In genomic region chr3:188067932-188068331, GRCh38 we compare ENCODE assay signal across 15 cellular contexts.
DNase-seq lines count a peak whose midpoint lies in the region; ATAC-seq and TF ChIP-seq lines count a peak whose summit lies in the region.
"Had no signal": no experiment of that assay in that cellular context is flagged by ENCODE, and none has a peak within 500 bp of the region (broad histone marks: within the 10 kb centered on the region; RNA-seq: fewer than 3 reads in every experiment).

No MANE protein-coding gene starts in this region.

- peak; percentile 86 for ATAC-seq in RWPE2 (ENCODE audit: low read depth)
- no peak for ATAC-seq in HG03095 (IDR thresholded peaks at IDR 0.05; ENCODE audit: unreplicated experiment)
- ATAC-seq in GM19395 (IDR thresholded peaks at IDR 0.05; ENCODE audit: unreplicated experiment): no peak
- ATAC-seq: gastroesophageal sphincter; stimulated activated naive CD8-positive, alpha-beta T cell treated with anti-CD3 and anti-CD28 coated beads, Interleukin-15, Interleukin-2, amounts not matched to agents 100 U/mL and 50 U/mL, for 24 hours had no signal

- no peaks in the 10 kb centered on the region for H3K27me3 ChIP-seq in RWPE2 (ENCODE audit: insufficient read depth, poor library complexity, severe bottlenecking)
- no peaks in the 10 kb centered on the region for H3K27me3 ChIP-seq in fibroblast of lung (ENCODE audit: control insufficient read depth, insufficient read depth, low read length)
- H3K27me3 ChIP-seq: gastroesophageal sphincter had no signal

- H3K79me2 ChIP-seq in fibroblast of lung (ENCODE audit: control insufficient read depth, insufficient read depth, low read length): no peaks in the 10 kb centered on the region

- no peak overlapping the region for H2AFZ ChIP-seq in fibroblast of lung (ENCODE audit: low read length)

- H3K36me3 ChIP-seq in RWPE2 (ENCODE audit: low read depth): no peaks in the 10 kb centered on the region
- H3K36me3 ChIP-seq in fibroblast of lung (ENCODE audit: control insufficient read depth, insufficient read depth, low read length): no peaks in the 10 kb centered on the region
- H3K36me3 ChIP-seq: gastroesophageal sphincter had no signal

- H3K9ac ChIP-seq in fibroblast of lung (ENCODE audit: insufficient read depth, low read length): no peak overlapping the region

- H3K9me3 ChIP-seq in RWPE2 (ENCODE audit: severe bottlenecking) (no peaks in the 10 kb centered on the region), fibroblast of lung (ENCODE audit: control insufficient read depth, insufficient read depth, low read depth, low read length) (no peaks in the 10 kb centered on the region)
- H3K9me3 ChIP-seq: gastroesophageal sphincter had no signal

- no peak overlapping the region for H3K4me2 ChIP-seq in fibroblast of lung (ENCODE audit: extremely low read depth, insufficient read depth, low read length)

- H3K27ac ChIP-seq in RWPE2 (ENCODE audit: poor library complexity, severe bottlenecking) (no peak overlapping the region), fibroblast of lung (ENCODE audit: insufficient read depth, low read length) (no peak overlapping the region)
- H3K27ac ChIP-seq: gastroesophageal sphincter had no signal

- peaks cover 3% of the 10 kb centered on the region for H3K4me1 ChIP-seq in RWPE2 (ENCODE audit: insufficient read depth, poor library complexity, severe bottlenecking)
- peaks cover 5% of the 10 kb centered on the region for H3K4me1 ChIP-seq in fibroblast of lung (ENCODE audit: control insufficient read depth, extremely low read depth, insufficient read depth, low read length)

- H4K20me1 ChIP-seq in fibroblast of lung (ENCODE audit: control insufficient read depth, extremely low read depth, insufficient read depth, low read length): no peaks in the 10 kb centered on the region

- H3K4me3 ChIP-seq in RWPE2 (ENCODE audit: severe bottlenecking) (no peak overlapping the region), fibroblast of lung (replicated peaks in 1 of 4; ENCODE audit: control extremely low read depth in 1 of 4, insufficient read depth in 1 of 4, low read depth in 3 of 4, low read length in 4 of 4) (no peak overlapping the region)
- H3K4me3 ChIP-seq: gastroesophageal sphincter had no signal

- TF ChIP-seq CTCF in RWPE2 (IDR thresholded peaks at IDR 0.05; ENCODE audit: poor library complexity, severe bottlenecking) (no peak), fibroblast of lung (conservative IDR thresholded peaks at IDR 0.05 in 1 of 2, IDR thresholded peaks at IDR 0.05 in 1 of 2; ENCODE audit: low read depth in 1 of 2, low read length in 2 of 2) (no peak)

- DNase-seq in GM04503 (ENCODE audit: low read depth): peak; percentile 56
- no peak for DNase-seq in RWPE2 (ENCODE audit: low spot score)
- DNase-seq in fibroblast of lung (ENCODE audit: low read depth in 2 of 2): peak; percentile 35 to 75
- DNase-seq in renal cortical epithelial cell (ENCODE audit: low read depth): peak; percentile 71
- DNase-seq in NCI-H1417 (lab: John Stamatoyannopoulos, UW): no peak
- DNase-seq in germinal center (ENCODE audit: low spot score): no peak
- DNase-seq: KBM-7; naive B cell; NCI-H187; NCI-H774; SHP77; stimulated activated naive CD8-positive, alpha-beta T cell treated with anti-CD3 and anti-CD28 coated beads, Interleukin-15, Interleukin-2, amounts not matched to agents 100 U/mL and 50 U/mL, for 24 hours had no signal

Comparison
In these comparisons a context has a peak if more than half of its experiments do, and no peak if none do; other contexts are left out.
1. DNase-seq: peak in GM04503 (single experiment), fibroblast of lung (2 of 2) and renal cortical epithelial cell (single experiment); none in RWPE2 (single experiment), NCI-H1417 (0 of 3) and germinal center (single experiment).